Comparison of ENCODE assay signal across 30 cellular contexts in genomic region chr20:59599941-59600340, GRCh38.
"Had no signal": no experiment of that assay in that cellular context is flagged by ENCODE, and none has a peak within 500 bp of the region (broad histone marks: within the 10 kb centered on the region; RNA-seq: fewer than 3 reads in every experiment).

No MANE protein-coding gene starts in this region.

- H3K27me3 ChIP-seq: body of pancreas had no signal

- H3K4me3 ChIP-seq: body of pancreas, cardiac muscle cell, esophagus muscularis mucosa, gastrocnemius medialis, heart left ventricle had no signal

- DNase-seq: activated CD4-positive, alpha-beta memory T cell treated with anti-CD3 and anti-CD28 coated beads for 36 hours; activated CD4-positive, alpha-beta T cell treated with anti-CD3 and anti-CD28 coated beads for 36 hours; activated CD4-positive, alpha-beta T cell treated with anti-CD3 and anti-CD28 coated beads, Interleukin-2, amount 10 ng/mL, durations not matched to agents 24 days and 14 days; activated CD4-positive, CD25-positive, alpha-beta regulatory T cell; activated CD4-positive, CD25-positive, alpha-beta regulatory T cell treated with anti-CD3 and anti-CD28 coated beads, Interleukin-2, amount 50 U/mL, for 72 hours; activated CD8-positive, alpha-beta memory T cell treated with anti-CD3 and anti-CD28 coated beads, Interleukin-2, amount 10 ng/mL, durations not matched to agents 7 days and 5 days; activated CD8-positive, alpha-beta memory T cell treated with anti-CD3 and anti-CD28 coated beads, Interleukin-2, amount 50 U/mL, for 4 hours; activated CD8-positive, alpha-beta T cell treated with anti-CD3 and anti-CD28 coated beads, Interleukin-2, amount 10 ng/mL, durations not matched to agents 7 days and 5 days; activated effector memory CD4-positive, alpha-beta T cell treated with Interleukin-2 at 50 U/mL for 16 hours; activated gamma-delta T cell treated with Interleukin-2 at 50 U/mL for 16 hours; activated naive CD4-positive, alpha-beta T cell treated with anti-CD3 and anti-CD28 coated beads, Interleukin-2, amount 50 U/mL, for 16 hours; activated naive CD4-positive, alpha-beta T cell treated with Interleukin-2 at 50 U/mL for 16 hours; activated T-cell treated with anti-CD3 and anti-CD28 coated beads for 4 hours; activated T-cell treated with anti-CD3 and anti-CD28 coated beads, Interleukin-2, amount 50 U/mL, for 24 hours; amniotic stem cell; anterior cingulate cortex; body of pancreas; cortex of kidney; dermis blood vessel endothelial cell; effector CD4-positive, alpha-beta T cell; effector memory CD8-positive, alpha-beta T cell; erythroblast; foreskin keratinocyte; gastrocnemius medialis; glutamatergic neuron; T-helper 2 cell had no signal

- H3K9me3 ChIP-seq: body of pancreas, esophagus muscularis mucosa, gastrocnemius medialis, heart left ventricle had no signal

- H3K36me3 ChIP-seq: cardiac muscle cell, esophagus muscularis mucosa, gastrocnemius medialis, heart left ventricle had no signal

- ATAC-seq: activated CD4-positive, alpha-beta T cell treated with anti-CD3 and anti-CD28 coated beads for 36 hours; activated CD8-positive, alpha-beta memory T cell treated with anti-CD3 and anti-CD28 coated beads, Interleukin-2, amount 10 ng/mL, durations not matched to agents 7 days and 5 days; activated CD8-positive, alpha-beta T cell treated with anti-CD3 and anti-CD28 coated beads, Interleukin-2, amount 10 ng/mL, durations not matched to agents 7 days and 5 days; activated T-helper 17 cell treated with anti-CD3 and anti-CD28 coated beads, Interleukin-2, amount 50 U/mL, for 72 hours; body of pancreas; effector memory CD8-positive, alpha-beta T cell; foreskin keratinocyte; gastrocnemius medialis; heart left ventricle had no signal

- H3K4me1 ChIP-seq: foreskin keratinocyte, gastrocnemius medialis had no signal

- H3K27ac ChIP-seq: body of pancreas, cardiac muscle cell, esophagus muscularis mucosa, foreskin keratinocyte, gastrocnemius medialis, heart left ventricle had no signal
